3 cellular contexts compared by ENCODE assay signal in genomic region chrX:105909576-105909975, GRCh38.
"Had no signal": no experiment of that assay in that cellular context is flagged by ENCODE, and none has a peak within 500 bp of the region (broad histone marks: within the 10 kb centered on the region; RNA-seq: fewer than 3 reads in every experiment).

No MANE protein-coding gene starts in this region.

- DNase-seq: GDM1, GF-D8 had no signal

- H3K4me3 ChIP-seq: GM12878 had no signal
